In the genomic region with DNA sequence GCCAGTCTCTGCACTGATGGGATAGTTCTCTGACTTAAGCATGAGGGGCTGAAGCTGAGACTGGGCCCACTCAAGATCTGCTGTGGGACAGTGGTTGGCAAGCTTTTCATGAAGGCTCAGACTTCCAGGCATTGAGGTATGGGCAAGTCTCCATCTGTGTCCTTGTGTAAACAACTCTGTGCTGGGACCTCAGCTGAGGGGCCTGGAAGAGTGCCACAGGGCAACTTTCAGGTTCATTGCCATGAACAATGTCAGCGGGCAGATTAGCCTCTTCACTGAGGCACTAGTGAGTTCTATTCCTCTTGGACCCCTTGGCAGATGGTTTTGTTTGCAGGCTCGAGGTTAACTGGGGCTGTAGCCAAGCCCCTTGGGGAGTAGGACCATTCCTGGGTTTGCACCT, we compare ENCODE assay signal across 25 cellular contexts.
"Had no signal": no experiment of that assay in that cellular context is flagged by ENCODE, and none has a peak within 500 bp of the region (broad histone marks: within the 10 kb centered on the region; RNA-seq: fewer than 3 reads in every experiment).

No MANE protein-coding gene starts in this region.

- ATAC-seq: activated CD8-positive, alpha-beta memory T cell treated with anti-CD3 and anti-CD28 coated beads, Interleukin-2, amount 10 ng/mL, durations not matched to agents 7 days and 5 days; activated naive CD8-positive, alpha-beta T cell treated with anti-CD3 and anti-CD28 coated beads, Interleukin-2, amount 50 U/mL, for 24 hours had no signal

- DNase-seq: activated B cell treated with CpG ODN at 0.5 μM for 24 hours; activated CD4-positive, alpha-beta memory T cell treated with anti-CD3 and anti-CD28 coated beads for 36 hours; activated CD4-positive, alpha-beta T cell treated with anti-CD3 and anti-CD28 coated beads for 4 hours; activated CD4-positive, alpha-beta T cell treated with anti-CD3 and anti-CD28 coated beads, Interleukin-2, amount 50 U/mL, for 1 hour; activated CD4-positive, CD25-positive, alpha-beta regulatory T cell treated with anti-CD3 and anti-CD28 coated beads, Interleukin-2, amount 50 U/mL, for 72 hours; activated CD8-positive, alpha-beta memory T cell treated with anti-CD3 and anti-CD28 coated beads for 24 hours; activated CD8-positive, alpha-beta memory T cell treated with anti-CD3 and anti-CD28 coated beads, Interleukin-2, amount 10 ng/mL, durations not matched to agents 7 days and 5 days; activated CD8-positive, alpha-beta memory T cell treated with anti-CD3 and anti-CD28 coated beads, Interleukin-2, amount 50 U/mL, for 48 hours; activated effector memory CD4-positive, alpha-beta T cell treated with Interleukin-2 at 50 U/mL for 16 hours; activated naive CD4-positive, alpha-beta T cell treated with anti-CD3 and anti-CD28 coated beads, Interleukin-2, amount 10 ng/mL, durations not matched to agents 7 days and 5 days; activated naive CD8-positive, alpha-beta T cell treated with anti-CD3 and anti-CD28 coated beads, Interleukin-2, amount 50 U/mL, for 24 hours; activated T-cell treated with anti-CD3 and anti-CD28 coated beads, Interleukin-2, amount 50 U/mL, for 48 hours; central memory CD4-positive, alpha-beta T cell; NCI-H1105; NCI-H1417 treated with DMSO at 0.1 percent for 48 hours; NCI-H187 treated with DMSO at 0.1 percent for 48 hours; NCI-H2227 treated with DMSO at 0.1 percent for 48 hours; NCI-H524 treated with DMSO at 0.1 percent for 48 hours; NCI-H748 treated with DMSO at 0.1 percent for 48 hours; NK-92 treated with Interleukin-12 subunit alpha and Interleukin-12 subunit beta, amount 100 ng/mL, for 24 hours; Peyer's patch; Right ventricle myocardium superior; T-helper 1 cell; T-helper 2 cell; T-helper 9 cell had no signal
